ENCODE assay signal across 8 cellular contexts in the genomic region with DNA sequence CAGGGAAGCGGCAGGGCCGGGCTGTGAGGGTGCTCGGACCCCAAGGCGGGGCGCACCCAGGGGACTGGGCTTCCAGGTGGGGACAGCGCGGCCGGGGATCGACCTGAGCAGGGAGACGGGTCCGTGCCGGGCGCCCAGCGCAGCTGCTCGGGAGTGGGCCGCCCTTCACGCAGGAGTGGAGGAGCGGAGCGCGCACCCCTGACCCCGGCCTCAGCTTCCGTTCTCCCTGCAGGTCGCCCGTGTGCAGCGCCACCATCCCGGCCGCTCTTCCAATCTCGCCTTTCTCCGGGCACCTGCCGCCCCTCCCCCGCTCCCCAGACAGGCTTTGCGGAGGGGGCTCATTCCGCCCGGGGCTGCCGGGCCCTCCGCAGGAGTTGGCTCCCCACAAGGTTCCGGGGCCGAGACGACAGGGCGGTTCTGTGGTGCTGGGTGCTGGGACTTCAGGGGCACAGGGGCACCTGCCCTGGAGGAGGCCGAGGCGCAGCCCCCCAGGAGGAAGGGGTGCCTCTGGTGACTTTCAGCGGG. TPM values are rescaled to one million over a fixed set of nuclear protein-coding genes. Genes with fewer than 3 reads are reported as not detected.
DNase-seq lines count a peak whose midpoint lies in the region; ATAC-seq, FAIRE-seq and TF ChIP-seq lines count a peak whose summit lies in the region.
"Not testable (repeated sequence)": the region's sequence is repeated elsewhere in the genome, so short reads cannot be mapped to it uniquely, and the experiment has no call there.

No MANE protein-coding gene starts in this region.

- not testable (repeated sequence) for TF ChIP-seq CTCF in keratinocyte (optimal IDR thresholded peaks at IDR 0.05 in 1 of 3, IDR thresholded peaks at IDR 0.05 in 1 of 3, conservative IDR thresholded peaks at IDR 0.05 in 1 of 3; ENCODE audit: extremely low read depth in 1 of 3, insufficient read depth in 2 of 3, low read length in 3 of 3); psoas muscle (IDR thresholded peaks at IDR 0.05); vagina (IDR thresholded peaks at IDR 0.05)

- H3K4me1 ChIP-seq in keratinocyte (ENCODE audit: control insufficient read depth, extremely low read depth, insufficient read depth, low read length); psoas muscle: not testable (repeated sequence)
- peaks cover 23% of the 10 kb centered on the region for H3K4me1 ChIP-seq in vagina

- 2 to 5% (median 4%) methylated on average over 10 to 20 of the region's 43 CpGs for WGBS in psoas muscle, 3 donors

- H3K27me3 ChIP-seq in keratinocyte (ENCODE audit: control insufficient read depth, extremely low read depth, insufficient read depth, low read length); psoas muscle (ENCODE audit: insufficient read depth in 3 of 3, low read length in 2 of 3); vagina: not testable (repeated sequence)

- TF ChIP-seq POLR2A in vagina (IDR thresholded peaks at IDR 0.05): not testable (repeated sequence)

- not testable (repeated sequence) for H3K36me3 ChIP-seq in keratinocyte (ENCODE audit: control insufficient read depth in 2 of 2, extremely low read depth in 1 of 2, insufficient read depth in 2 of 2, low read length in 2 of 2); psoas muscle (ENCODE audit: insufficient read depth in 1 of 2, low read depth in 1 of 2); vagina

- H3K4me2 ChIP-seq in keratinocyte (ENCODE audit: control insufficient read depth, extremely low read depth, insufficient read depth, low read depth, low read length): peak overlapping the region; percentile 64

- H2AFZ ChIP-seq in keratinocyte (ENCODE audit: control insufficient read depth, low read length): not testable (repeated sequence)

- H3K9me3 Mint-ChIP-seq in activated CD4-positive, alpha-beta memory T cell treated with anti-CD3 and anti-CD28 coated beads for 36 hours: peaks cover 10% of the 10 kb centered on the region

- not testable (repeated sequence) for H3K9me3 ChIP-seq in keratinocyte (ENCODE audit: control insufficient read depth, low read depth, low read length); psoas muscle; vagina

- not testable (repeated sequence) for H3K27ac Mint-ChIP-seq in activated CD4-positive, alpha-beta memory T cell treated with anti-CD3 and anti-CD28 coated beads for 36 hours

- H3K36me3 Mint-ChIP-seq in activated CD4-positive, alpha-beta memory T cell treated with anti-CD3 and anti-CD28 coated beads for 36 hours: not testable (repeated sequence)

- ATAC-seq in GM18511 (IDR thresholded peaks at IDR 0.05; ENCODE audit: unreplicated experiment) (peak; percentile 23), HG02798 (IDR thresholded peaks at IDR 0.05; ENCODE audit: poor library complexity, unreplicated experiment) (peak; percentile 4), psoas muscle (peak; percentile 4 to 34 (median 24))

- not testable (repeated sequence) for H3K9ac ChIP-seq in keratinocyte (ENCODE audit: control insufficient read depth, extremely low read depth, insufficient read depth, low read length)

- dilution Hi-C loops in keratinocyte (cut with MboI; ENCODE audit: extremely low pct_ligation_motif_present, low sequenced_read_pairs): not testable (repeated sequence)

- not testable (repeated sequence) for H4K20me1 ChIP-seq in keratinocyte (ENCODE audit: control insufficient read depth, extremely low read depth, insufficient read depth, low read length)

- not testable (repeated sequence) for H3K9me1 ChIP-seq in keratinocyte (ENCODE audit: control insufficient read depth, extremely low read depth, insufficient read depth, low read length)

- DNase-seq in NCI-H1092 (lab: John Stamatoyannopoulos, UW): peak; percentile 15
- DNase-seq in activated CD4-positive, alpha-beta memory T cell treated with anti-CD3 and anti-CD28 coated beads for 36 hours; keratinocyte (ENCODE audit: low read depth, low spot score): not testable (repeated sequence)
- peak; percentile 64 for DNase-seq in ecto neural progenitor cell (ENCODE audit: low spot score)
- DNase-seq in psoas muscle: peak in 1 of 2 donors; percentile 24
- peak in 1 of 2 donors; percentile 95 for DNase-seq in vagina (ENCODE audit: extremely low spot score in 2 of 2)

- H3K4me3 ChIP-seq in keratinocyte (ENCODE audit: control insufficient read depth in 2 of 3, extremely low read depth in 1 of 3, insufficient read depth in 2 of 3, low read depth in 1 of 3, low read length in 3 of 3) (peak overlapping the region in 2 of 3 experiments; percentile 51 to 61), psoas muscle (peak overlapping the region; percentile 76), vagina (peak overlapping the region; percentile 53 to 88)

- not testable (repeated sequence) for H3K79me2 ChIP-seq in keratinocyte (ENCODE audit: control insufficient read depth, insufficient read depth, low read length)

- H3K4me3 Mint-ChIP-seq in activated CD4-positive, alpha-beta memory T cell treated with anti-CD3 and anti-CD28 coated beads for 36 hours: peak overlapping the region; percentile 69

- not testable (repeated sequence) for H3K4me1 Mint-ChIP-seq in activated CD4-positive, alpha-beta memory T cell treated with anti-CD3 and anti-CD28 coated beads for 36 hours (ENCODE audit: low read depth)

- CTCF ChIA-PET in activated CD4-positive, alpha-beta memory T cell treated with anti-CD3 and anti-CD28 coated beads for 36 hours (lab: Charles Lee): not testable (repeated sequence)

- H3K27ac ChIP-seq in keratinocyte (ENCODE audit: control insufficient read depth, insufficient read depth, low read length); psoas muscle; vagina: not testable (repeated sequence)

- POLR2A ChIA-PET in activated CD4-positive, alpha-beta memory T cell treated with anti-CD3 and anti-CD28 coated beads for 36 hours (lab: Charles Lee): not testable (repeated sequence)

- H3K27me3 Mint-ChIP-seq in activated CD4-positive, alpha-beta memory T cell treated with anti-CD3 and anti-CD28 coated beads for 36 hours: not testable (repeated sequence)

- intact Hi-C loops in activated CD4-positive, alpha-beta memory T cell treated with anti-CD3 and anti-CD28 coated beads for 36 hours (cut with micrococcal nuclease); psoas muscle (cut with DNase I); vagina (cut with DNase I): not testable (repeated sequence)

- FAIRE-seq in keratinocyte (lab: Jason Lieb, UNC): not testable (repeated sequence)

RNA-seq across cellular contexts. Expression of a gene that starts 0.7 kb away (rescaled TPM):
- total RNA-seq in activated CD4-positive, alpha-beta memory T cell treated with anti-CD3 and anti-CD28 coated beads for 36 hours: under 1 TPM; 0.34 to 0.67 TPM
- polyA plus RNA-seq in keratinocyte (0.14 to 0.18 TPM in 2 of 3 replicates, not detected in the other), psoas muscle (1 to 10 TPM in 1 of 3 donors, under 1 TPM in 2; 0.38 to 1.3 (median 0.55) TPM)
- polyA plus RNA-seq in keratinocyte (2011; ENCODE audit: low read depth): 0.16 TPM
- polyA plus RNA-seq in keratinocyte (2011; cell fraction: cytosol; rRNA removed): 0.12 and 0.16 TPM in 2 replicates
- 2.4 and 3.1 TPM in 2 replicates for polyA plus RNA-seq in keratinocyte (2011; cell fraction: nucleus; rRNA removed)
- 0.38 and 1.1 TPM in 2 replicates for polyA plus RNA-seq in keratinocyte (2012; ENCODE audit: low replicate concordance)
- polyA minus RNA-seq in keratinocyte: 0.40 to 1.3 TPM in 2 of 3 replicates, not detected in the other
- polyA minus RNA-seq in keratinocyte (2011; cell fraction: cytosol; rRNA and poly(A)+ RNA removed): not detected
- 0.63 and 1.9 TPM in 2 replicates for polyA minus RNA-seq in keratinocyte (2011; cell fraction: nucleus; rRNA and poly(A)+ RNA removed)
- total RNA-seq in psoas muscle (1 to 10 TPM in 3 of 4 donors, under 1 TPM in 1; 0.99 to 7.4 (median 2.8) TPM), vagina (2.7 TPM)
